1 cellular context compared by ENCODE assay signal in the genomic region with DNA sequence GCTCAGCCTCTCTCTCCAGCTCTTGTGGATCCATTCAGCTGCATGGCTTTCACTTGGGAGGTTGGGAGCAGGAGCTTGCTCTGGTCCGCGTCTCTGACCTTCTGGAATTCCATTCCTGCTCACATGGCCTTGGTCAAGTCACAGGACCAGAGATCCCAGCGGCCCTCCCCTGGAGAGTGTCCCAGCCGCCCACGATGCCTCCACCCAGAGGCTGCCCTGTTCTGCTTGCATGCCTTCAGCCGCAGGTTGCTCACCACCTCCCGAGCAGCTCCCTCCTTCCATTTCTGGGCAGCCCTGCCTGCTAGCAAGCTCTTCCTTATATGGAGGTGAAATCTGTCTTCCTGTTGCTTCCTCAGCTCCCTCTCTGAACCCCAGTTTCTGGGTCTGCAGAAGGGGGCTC.
TF ChIP-seq lines count a peak whose summit lies in the region.

No MANE protein-coding gene starts in this region.

TF ChIP-seq in endothelial cell of umbilical vein, 7 proteins besides CTCF, POLR2A, EP300 and RAD21 (continued from another document):
- no peak for TF ChIP-seq JUN (IDR thresholded peaks at IDR 0.05; ENCODE audit: borderline replicate concordance, insufficient read depth, insufficient read length, low read depth)
- TF ChIP-seq, protein P1, sequence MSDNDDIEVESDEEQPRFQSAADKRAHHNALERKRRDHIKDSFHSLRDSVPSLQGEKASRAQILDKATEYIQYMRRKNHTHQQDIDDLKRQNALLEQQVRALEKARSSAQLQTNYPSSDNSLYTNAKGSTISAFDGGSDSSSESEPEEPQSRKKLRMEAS (IDR thresholded peaks at IDR 0.05; ENCODE audit: insufficient read depth, insufficient read length) = no peak
